Comparison of ENCODE assay signal across 8 cellular contexts in genomic region chr2:118185210-118186109, GRCh38.
DNase-seq lines count a peak whose midpoint lies in the region; ATAC-seq, FAIRE-seq and TF ChIP-seq lines count a peak whose summit lies in the region.

No MANE protein-coding gene starts in this region.

- peak overlapping the region; percentile 92 for H3K27ac Mint-ChIP-seq in memory B cell

- H3K23me2 ChIP-seq in H1 (ENCODE audit: low read depth, low read length) = peaks cover 2% of the 10 kb centered on the region; the same call in 1 of the 2 replicates

- no peak overlapping the region for H2AK5ac ChIP-seq in H1 (ENCODE audit: low read depth, low read length)

- H3K14ac ChIP-seq in H1 (ENCODE audit: insufficient read length) = no peak overlapping the region

- 4% methylated on average over 27 of the region's 33 CpGs; no CpG with 5 or more reads in 1 of the 2 experiments for whole genome bisulfite sequencing in H1 (ENCODE audit: extremely low coverage in 1 of 2, insufficient coverage in 1 of 2, insufficient read length in 1 of 2, insufficient replicate concordance in 2 of 2, low coverage in 1 of 2, low lambda C conversion rate in 2 of 2, missing lambda C conversion rate in 1 of 2), 2 experiments

- no peaks in the 10 kb centered on the region for H4K20me1 ChIP-seq in H1 (replicated peaks in 1 of 2; ENCODE audit: control insufficient read depth in 1 of 2, insufficient read depth in 2 of 2, low read length in 2 of 2)

- ATAC-seq in GM18873 (IDR thresholded peaks at IDR 0.05; ENCODE audit: low FRiP score, unreplicated experiment) (peak; percentile 56), HG03108 (IDR thresholded peaks at IDR 0.05; ENCODE audit: unreplicated experiment) (peak; percentile 72), memory B cell (ENCODE audit: low read depth) (peak; percentile 69)

- H3K4me1 ChIP-seq in H1 (replicated peaks in 1 of 4; ENCODE audit: control insufficient read depth in 3 of 4, insufficient read depth in 4 of 4, low read length in 3 of 4) = peaks cover 4 to 9% (median 5%) of the 10 kb centered on the region in 4 experiments

- POLR2A ChIA-PET in H1 (lab: Charles Lee; ENCODE audit: partially characterized antibody) = interaction anchor here (1.0 to 3.8 kb wide), 5 partner anchors 10 to 97 kb away, joined by 5 to 26 read pairs (median 6); partner anchors contain the start of gene INSIG2

- no peak for TF ChIP-seq EP300 in H1 (IDR thresholded peaks at IDR 0.05; ENCODE audit: borderline replicate concordance in 1 of 2, low read depth in 2 of 2, low read length in 2 of 2)

- H3K4me3 Mint-ChIP-seq in memory B cell = peak overlapping the region; percentile 98

- peaks cover 15% of the 10 kb centered on the region for H3K4me1 Mint-ChIP-seq in memory B cell

- peaks cover 0 to 2% (median 0%) of the 10 kb centered on the region in 4 experiments; a peak in 1 of 7 replicates for H3K27me3 ChIP-seq in H1 (replicated peaks in 1 of 4; ENCODE audit: control insufficient read depth in 3 of 4, extremely low read depth in 1 of 4, insufficient read depth in 3 of 4, low read length in 3 of 4)

- H2BK12ac ChIP-seq in H1 (ENCODE audit: low read depth, low read length) = peak overlapping the region; percentile 51

- peak in 1 of 2 experiments; percentile 83; a peak in 1 of 3 replicates for TF ChIP-seq POLR2A in H1 (IDR thresholded peaks at IDR 0.05; ENCODE audit: control extremely low read depth in 1 of 2, low read depth in 2 of 2, low read length in 2 of 2)

- FAIRE-seq in H1 (lab: Jason Lieb, UNC) = no peak

- peak overlapping the region; percentile 68 for H4K91ac ChIP-seq in H1 (replicated peaks; ENCODE audit: insufficient read length, low read length)

- CTCF ChIA-PET in H1 (lab: Charles Lee; ENCODE audit: partially characterized antibody) = interaction anchor here (0.9 to 1.4 kb wide), 2 partner anchors 138 to 153 kb away, joined by 3 to 5 read pairs; no protein-coding TSS in a partner anchor

- H3K4me2 ChIP-seq in H1 (ENCODE audit: insufficient read depth in 1 of 2, low read depth in 2 of 2, low read length in 2 of 2) = peak overlapping the region; percentile 85 to 91

- no peak overlapping the region for H3K4ac ChIP-seq in H1 (replicated peaks; ENCODE audit: insufficient read length, low read depth, low read length)

- no peaks in the 10 kb centered on the region for H3K79me1 ChIP-seq in H1 (ENCODE audit: low read depth, low read length)

- H3K27me3 Mint-ChIP-seq in memory B cell = no peaks in the 10 kb centered on the region

- DNase-seq in AG10803 (ENCODE audit: low read depth) (peak; percentile 45), NCI-H345 treated with DMSO at 0.1 percent for 48 hours (lab: John Stamatoyannopoulos, UW; ENCODE audit: unreplicated experiment) (peak; percentile 57), H1 (ENCODE audit: low read depth in 1 of 2, low spot score in 2 of 2) (peak in 1 of 2 experiments; percentile 77), memory B cell (ENCODE audit: low spot score in 2 of 2) (peak; percentile 24 to 43)
- DNase-seq in activated CD8-positive, alpha-beta memory T cell treated with anti-CD3 and anti-CD28 coated beads for 24 hours = peak; percentile 85
- peak; percentile 24 for DNase-seq in stimulated activated CD8-positive, alpha-beta memory T cell treated with anti-CD3 and anti-CD28 coated beads, Interleukin-12 subunit alpha, Interleukin-12 subunit beta, amount 100 ng/mL, for 4 hours (ENCODE audit: low read depth)

- peak in 1 of 2 experiments; percentile 8; a peak in 1 of 4 replicates for TF ChIP-seq RAD21 in H1 (IDR thresholded peaks at IDR 0.05 in 1 of 2, conservative IDR thresholded peaks at IDR 0.05 in 1 of 2; ENCODE audit: low read depth in 2 of 2, low read length in 2 of 2)

- no peak overlapping the region for H3K23ac ChIP-seq in H1 (ENCODE audit: insufficient read length)

- H3K9me3 Mint-ChIP-seq in memory B cell = no peaks in the 10 kb centered on the region

- H3K18ac ChIP-seq in H1 (ENCODE audit: extremely low read depth, low read length) = peak overlapping the region; percentile 85

- peak overlapping the region; percentile 76; the same call in 1 of the 2 replicates for H2AFZ ChIP-seq in H1 (ENCODE audit: low read length)

- H2BK5ac ChIP-seq in H1 (ENCODE audit: low read depth, low read length) = no peak overlapping the region

- H3K79me2 ChIP-seq in H1 (ENCODE audit: control insufficient read depth in 1 of 2, insufficient read depth in 2 of 2, low read length in 2 of 2) = no peaks in the 10 kb centered on the region

- H3K36me3 Mint-ChIP-seq in memory B cell = no peaks in the 10 kb centered on the region

- TF ChIP-seq CTCF in AG10803 (conservative IDR thresholded peaks at IDR 0.05; ENCODE audit: low read length) (no peak), H1 (IDR thresholded peaks at IDR 0.05; ENCODE audit: control extremely low read depth in 1 of 3, insufficient read depth in 1 of 3, low read depth in 1 of 3, low read length in 3 of 3) (no peak)

- peak overlapping the region; percentile 9 for H3K56ac ChIP-seq in H1 (replicated peaks; ENCODE audit: insufficient read length, low read depth, low read length)

- H3K4me3 ChIP-seq in AG10803 (ENCODE audit: low read length) (peak overlapping the region; percentile 73), H1 (ENCODE audit: extremely low read depth in 1 of 4, insufficient read depth in 2 of 4, low read depth in 3 of 4, low read length in 4 of 4) (peak overlapping the region; percentile 71 to 83 (median 75))

- peak overlapping the region; percentile 93 for H2BK15ac ChIP-seq in H1 (ENCODE audit: low read length)

- H3K9me3 ChIP-seq in H1 (ENCODE audit: insufficient read depth in 2 of 2, low read depth in 1 of 2, low read length in 1 of 2) = no peaks in the 10 kb centered on the region

- peak overlapping the region; percentile 75; the same call in 1 of the 2 replicates for H4K8ac ChIP-seq in H1 (ENCODE audit: extremely low read depth, insufficient read depth, low read length)

- no peaks in the 10 kb centered on the region for H3K36me3 ChIP-seq in H1 (ENCODE audit: control insufficient read depth in 2 of 4, insufficient read depth in 4 of 4, low read length in 3 of 4)

- peak overlapping the region; percentile 90; the same call in 1 of the 2 replicates for H3K27ac ChIP-seq in H1 (ENCODE audit: low read depth, low read length)

- H2BK20ac ChIP-seq in H1 (ENCODE audit: low read length) = peak overlapping the region; percentile 41; the same call in 1 of the 2 replicates

- peak overlapping the region in 3 of 4 experiments; percentile 84 to 95 (median 85); a peak in 6 of 7 replicates for H3K9ac ChIP-seq in H1 (replicated peaks in 1 of 4; ENCODE audit: extremely low read depth in 1 of 4, low read depth in 3 of 4, low read length in 3 of 4)

- peak overlapping the region; percentile 65 for H4K5ac ChIP-seq in H1 (ENCODE audit: insufficient read length, low read depth, low read length)

- peak overlapping the region; percentile 65 for H2BK120ac ChIP-seq in H1 (replicated peaks; ENCODE audit: low read depth, low read length)

TF ChIP-seq in H1, 55 proteins besides CTCF, POLR2A, EP300 and RAD21:
- TF ChIP-seq, protein P1, sequence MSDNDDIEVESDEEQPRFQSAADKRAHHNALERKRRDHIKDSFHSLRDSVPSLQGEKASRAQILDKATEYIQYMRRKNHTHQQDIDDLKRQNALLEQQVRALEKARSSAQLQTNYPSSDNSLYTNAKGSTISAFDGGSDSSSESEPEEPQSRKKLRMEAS (IDR thresholded peaks at IDR 0.05) = peak; percentile 47; the same call in 1 of the 2 replicates
- TF ChIP-seq KDM4A (IDR thresholded peaks at IDR 0.05; ENCODE audit: low read depth, low read length, severe bottlenecking) = peak; percentile 54
- no peak for TF ChIP-seq CEBPB (IDR thresholded peaks at IDR 0.05; ENCODE audit: low read depth, low read length)
- no peak for TF ChIP-seq TBP (IDR thresholded peaks at IDR 0.05; ENCODE audit: low read depth, low read length)
- 0 out of 2 replicates have a peak, but pooled peaks have one; percentile 39 for TF ChIP-seq TCF12 (IDR thresholded peaks at IDR 0.05; ENCODE audit: low read depth, low read length)
